In genomic region chr12:47210776-47211175, GRCh38 we compare ENCODE assay signal across 24 cellular contexts.
A peak's percentile ranks its signal among the peaks of the same experiment; 100 is the strongest.
DNase-seq lines count a peak whose midpoint lies in the region; ATAC-seq and TF ChIP-seq lines count a peak whose summit lies in the region.
"Had no signal": no experiment of that assay in that cellular context is flagged by ENCODE, and none has a peak within 500 bp of the region (broad histone marks: within the 10 kb centered on the region; RNA-seq: fewer than 3 reads in every experiment).

No MANE protein-coding gene starts in this region.

- TF ChIP-seq CTCF in gastroesophageal sphincter (IDR thresholded peaks at IDR 0.05) = no peak

- H3K36me3 Mint-ChIP-seq in activated T-cell treated with anti-CD3 and anti-CD28 coated beads, Interleukin-2, amount 50 U/mL, for 24 hours (ENCODE audit: low read depth) = peaks cover 93% of the 10 kb centered on the region
- H3K36me3 Mint-ChIP-seq in IgD-negative memory B cell = peaks cover 7% of the 10 kb centered on the region
- H3K36me3 Mint-ChIP-seq in activated T-helper 2 cell treated with anti-CD3 and anti-CD28 coated beads, Interferon-gamma antibody, Interleukin-2, Interleukin-4, amounts not matched to agents 10 μg/mL and 5 μg/mL and 100 μg/mL, durations not matched to agents 14 hours and 24 hours and 36 hours (ENCODE audit: low read depth) = peaks cover 86% of the 10 kb centered on the region
- peaks cover 14% of the 10 kb centered on the region for H3K36me3 Mint-ChIP-seq in natural killer cell treated with Interleukin-12 subunit alpha and Interleukin-12 subunit beta and Interleukin-15 and Interleukin-18, amount 100 ng/mL, for 72 hours

- no peaks in the 10 kb centered on the region for H3K27me3 Mint-ChIP-seq in activated T-cell treated with anti-CD3 and anti-CD28 coated beads, Interleukin-2, amount 50 U/mL, for 24 hours
- H3K27me3 Mint-ChIP-seq in IgD-negative memory B cell = no peaks in the 10 kb centered on the region
- H3K27me3 Mint-ChIP-seq in activated T-helper 2 cell treated with anti-CD3 and anti-CD28 coated beads, Interferon-gamma antibody, Interleukin-2, Interleukin-4, amounts not matched to agents 10 μg/mL and 5 μg/mL and 100 μg/mL, durations not matched to agents 14 hours and 24 hours and 36 hours (ENCODE audit: low read depth) = no peaks in the 10 kb centered on the region
- no peaks in the 10 kb centered on the region for H3K27me3 Mint-ChIP-seq in natural killer cell treated with Interleukin-12 subunit alpha and Interleukin-12 subunit beta and Interleukin-15 and Interleukin-18, amount 100 ng/mL, for 72 hours

- H3K4me1 ChIP-seq in gastroesophageal sphincter = no peaks in the 10 kb centered on the region
- H3K4me1 ChIP-seq: gastrocnemius medialis, psoas muscle, SJSA1, suprapubic skin, vagina had no signal

- H3K4me3 ChIP-seq in gastroesophageal sphincter = no peak overlapping the region
- H3K4me3 ChIP-seq: gastrocnemius medialis, psoas muscle, SJSA1, suprapubic skin, vagina had no signal

- no peak for ATAC-seq in natural killer cell treated with Interleukin-12 subunit alpha and Interleukin-12 subunit beta and Interleukin-15 and Interleukin-18, amount 100 ng/mL, for 72 hours
- no peak for ATAC-seq in gastroesophageal sphincter
- ATAC-seq: activated CD4-positive, CD25-positive, alpha-beta regulatory T cell treated with anti-CD3 and anti-CD28 coated beads, Interleukin-2, amount 50 U/mL, for 24 hours; gastrocnemius medialis; psoas muscle had no signal

- peak overlapping the region; percentile 98 for H3K27ac Mint-ChIP-seq in activated T-cell treated with anti-CD3 and anti-CD28 coated beads, Interleukin-2, amount 50 U/mL, for 24 hours
- H3K27ac Mint-ChIP-seq in IgD-negative memory B cell = peak overlapping the region in 2 of 3 donors; percentile 68 to 73
- peak overlapping the region; percentile 74 for H3K27ac Mint-ChIP-seq in activated T-helper 2 cell treated with anti-CD3 and anti-CD28 coated beads, Interferon-gamma antibody, Interleukin-2, Interleukin-4, amounts not matched to agents 10 μg/mL and 5 μg/mL and 100 μg/mL, durations not matched to agents 14 hours and 24 hours and 36 hours
- peak overlapping the region; percentile 81 to 99 for H3K27ac Mint-ChIP-seq in natural killer cell treated with Interleukin-12 subunit alpha and Interleukin-12 subunit beta and Interleukin-15 and Interleukin-18, amount 100 ng/mL, for 72 hours

- TF ChIP-seq EP300 in gastroesophageal sphincter (IDR thresholded peaks at IDR 0.05) = no peak

- WGBS in gastroesophageal sphincter (ENCODE audit: low coverage in 1 of 2), 2 donors = 89 to 94% methylated on average over 3 to 4 of the region's 4 CpGs

- H3K4me3 Mint-ChIP-seq in activated T-cell treated with anti-CD3 and anti-CD28 coated beads, Interleukin-2, amount 50 U/mL, for 24 hours = peak overlapping the region; percentile 91
- peak overlapping the region; percentile 35 to 46 (median 40) for H3K4me3 Mint-ChIP-seq in IgD-negative memory B cell
- H3K4me3 Mint-ChIP-seq in activated T-helper 2 cell treated with anti-CD3 and anti-CD28 coated beads, Interferon-gamma antibody, Interleukin-2, Interleukin-4, amounts not matched to agents 10 μg/mL and 5 μg/mL and 100 μg/mL, durations not matched to agents 14 hours and 24 hours and 36 hours (ENCODE audit: low read depth) = peak overlapping the region; percentile 80
- H3K4me3 Mint-ChIP-seq in natural killer cell treated with Interleukin-12 subunit alpha and Interleukin-12 subunit beta and Interleukin-15 and Interleukin-18, amount 100 ng/mL, for 72 hours = peak overlapping the region; percentile 80

- H3K9me3 ChIP-seq in gastroesophageal sphincter = no peaks in the 10 kb centered on the region
- H3K9me3 ChIP-seq: gastrocnemius medialis, psoas muscle, SJSA1, suprapubic skin, vagina had no signal

- H3K4me1 Mint-ChIP-seq in activated T-cell treated with anti-CD3 and anti-CD28 coated beads, Interleukin-2, amount 50 U/mL, for 24 hours (ENCODE audit: low read depth) = peaks cover 71% of the 10 kb centered on the region
- H3K4me1 Mint-ChIP-seq in IgD-negative memory B cell = peaks cover 57 to 64% (median 62%) of the 10 kb centered on the region in 3 donors
- peaks cover 73% of the 10 kb centered on the region for H3K4me1 Mint-ChIP-seq in activated T-helper 2 cell treated with anti-CD3 and anti-CD28 coated beads, Interferon-gamma antibody, Interleukin-2, Interleukin-4, amounts not matched to agents 10 μg/mL and 5 μg/mL and 100 μg/mL, durations not matched to agents 14 hours and 24 hours and 36 hours (ENCODE audit: low read depth)
- H3K4me1 Mint-ChIP-seq in natural killer cell treated with Interleukin-12 subunit alpha and Interleukin-12 subunit beta and Interleukin-15 and Interleukin-18, amount 100 ng/mL, for 72 hours (ENCODE audit: low read depth in 2 of 2) = peaks cover 65 to 77% of the 10 kb centered on the region in 2 donors

- intact Hi-C loops in activated T-helper 2 cell treated with anti-CD3 and anti-CD28 coated beads, Interferon-gamma antibody, Interleukin-2, Interleukin-4, amounts not matched to agents 10 μg/mL and 5 μg/mL and 100 μg/mL, durations not matched to agents 14 hours and 24 hours and 36 hours (cut with micrococcal nuclease) = loop anchor here (10.0 kb wide), 2 partner anchors 756 to 946 kb away; partner anchors contain the start of gene SLC38A1

- H3K9me3 Mint-ChIP-seq in activated T-cell treated with anti-CD3 and anti-CD28 coated beads, Interleukin-2, amount 50 U/mL, for 24 hours = no peaks in the 10 kb centered on the region
- H3K9me3 Mint-ChIP-seq in IgD-negative memory B cell = no peaks in the 10 kb centered on the region
- no peaks in the 10 kb centered on the region for H3K9me3 Mint-ChIP-seq in activated T-helper 2 cell treated with anti-CD3 and anti-CD28 coated beads, Interferon-gamma antibody, Interleukin-2, Interleukin-4, amounts not matched to agents 10 μg/mL and 5 μg/mL and 100 μg/mL, durations not matched to agents 14 hours and 24 hours and 36 hours
- H3K9me3 Mint-ChIP-seq in natural killer cell treated with Interleukin-12 subunit alpha and Interleukin-12 subunit beta and Interleukin-15 and Interleukin-18, amount 100 ng/mL, for 72 hours = no peaks in the 10 kb centered on the region

- no peak for TF ChIP-seq POLR2A in gastroesophageal sphincter (IDR thresholded peaks at IDR 0.05)

- H3K36me3 ChIP-seq in gastroesophageal sphincter = no peaks in the 10 kb centered on the region
- H3K36me3 ChIP-seq: gastrocnemius medialis, SJSA1, suprapubic skin, vagina had no signal

- H3K27me3 ChIP-seq in gastroesophageal sphincter = no peaks in the 10 kb centered on the region
- H3K27me3 ChIP-seq: gastrocnemius medialis, SJSA1, suprapubic skin, vagina had no signal

- no peak for DNase-seq in activated T-cell treated with anti-CD3 and anti-CD28 coated beads, Interleukin-2, amount 50 U/mL, for 24 hours
- DNase-seq in activated T-cell treated with anti-CD3 and anti-CD28 coated beads for 4 hours (no peak), substantia nigra (lab: John Stamatoyannopoulos, UW) (no peak), UCSD-AML1 (lab: John Stamatoyannopoulos, UW; ENCODE audit: unreplicated experiment) (no peak)
- DNase-seq in activated T-helper 2 cell treated with anti-CD3 and anti-CD28 coated beads, Interferon-gamma antibody, Interleukin-2, Interleukin-4, amounts not matched to agents 10 μg/mL and 5 μg/mL and 100 μg/mL, durations not matched to agents 14 hours and 24 hours and 36 hours (ENCODE audit: low spot score) = no peak
- DNase-seq in natural killer cell treated with Interleukin-12 subunit alpha and Interleukin-12 subunit beta and Interleukin-15 and Interleukin-18, amount 100 ng/mL, for 72 hours (ENCODE audit: low spot score) = no peak
- DNase-seq: amygdala; caudate nucleus; DMS79; gastrocnemius medialis; HCEC 1CT; kidney glomerular epithelial cell; NCI-H146; NCI-H82; psoas muscle; small intestine; stimulated activated CD4-positive, alpha-beta T cell treated with anti-CD3 and anti-CD28 coated beads, Interleukin-4, amount 100 ng/mL, for 1 hour; T1000 had no signal

- no peak overlapping the region for H3K27ac ChIP-seq in substantia nigra (ENCODE audit: low read depth, low read length, poor library complexity, severe bottlenecking)
- H3K27ac ChIP-seq in gastroesophageal sphincter = no peak overlapping the region
- H3K27ac ChIP-seq: gastrocnemius medialis, psoas muscle, SJSA1, suprapubic skin, vagina had no signal

Comparison
In these comparisons a context has a peak if more than half of its experiments do, and no peak if none do; other contexts are left out.
1. H3K4me3 Mint-ChIP-seq: peak in every context shown above with its lines; median percentile 91 in activated T-cell treated with anti-CD3 and anti-CD28 coated beads, Interleukin-2, amount 50 U/mL, for 24 hours; 80 in activated T-helper 2 cell treated with anti-CD3 and anti-CD28 coated beads, Interferon-gamma antibody, Interleukin-2, Interleukin-4, amounts not matched to agents 10 μg/mL and 5 μg/mL and 100 μg/mL, durations not matched to agents 14 hours and 24 hours and 36 hours; 80 in natural killer cell treated with Interleukin-12 subunit alpha and Interleukin-12 subunit beta and Interleukin-15 and Interleukin-18, amount 100 ng/mL, for 72 hours; 40 in IgD-negative memory B cell.